Comparison of ENCODE assay signal across 8 cellular contexts in the genomic region with DNA sequence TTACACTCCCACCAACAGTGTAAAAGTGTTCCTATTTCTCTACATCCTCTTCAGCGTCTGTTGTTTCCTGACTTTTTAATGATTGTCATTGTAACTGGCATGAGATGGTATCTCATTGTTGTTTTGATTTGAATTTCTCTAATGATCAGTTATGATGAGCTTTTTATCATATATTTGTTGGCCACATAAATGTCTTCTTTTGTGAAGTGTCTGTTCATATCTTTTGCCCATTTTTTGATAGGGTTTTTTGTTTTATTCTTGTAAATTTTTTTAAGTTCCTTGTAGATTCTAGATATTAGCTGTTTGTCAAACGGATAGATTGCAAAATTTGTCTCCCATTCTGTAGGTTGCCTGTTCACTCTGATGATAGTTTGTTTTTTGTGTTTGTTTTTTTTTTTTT. TPM values are rescaled to one million over a fixed set of nuclear protein-coding genes. Genes with fewer than 3 reads are reported as not detected.
"Had no signal": no experiment of that assay in that cellular context is flagged by ENCODE, and none has a peak within 500 bp of the region (broad histone marks: within the 10 kb centered on the region; RNA-seq: fewer than 3 reads in every experiment).

No MANE protein-coding gene starts in this region.

RNA-seq across cellular contexts. Expression of a gene that starts 49.9 kb away (rescaled TPM):
- total RNA-seq: bronchial epithelial cell, epithelial cell of proximal tubule, fibroblast of villous mesenchyme, osteocyte, progenitor cell of endocrine pancreas, sigmoid colon had no signal
- polyA plus RNA-seq: keratinocyte, SK-N-SH had no signal
